ENCODE assay signal across 8 cellular contexts in genomic region chr11:1335811-1336761, GRCh38. TPM values are rescaled to one million over a fixed set of nuclear protein-coding genes. Genes with fewer than 3 reads are reported as not detected.
DNase-seq lines count a peak whose midpoint lies in the region; ATAC-seq and TF ChIP-seq lines count a peak whose summit lies in the region.

No MANE protein-coding gene starts in this region.

- peak overlapping the region; percentile 96 for H3K18ac ChIP-seq in mesendoderm (ENCODE audit: low read length)

- H2AK5ac ChIP-seq in mesendoderm (ENCODE audit: low read length): no peak overlapping the region

- H3K4ac ChIP-seq in mesendoderm (ENCODE audit: low read depth, low read length): no peak overlapping the region

- no peak overlapping the region for H3K9ac ChIP-seq in endodermal cell (ENCODE audit: extremely low read depth, low read length, poor library complexity, severe bottlenecking)
- H3K9ac ChIP-seq in mesendoderm (ENCODE audit: low read length): peak overlapping the region; percentile 62

- ATAC-seq in activated CD8-positive, alpha-beta T cell treated with anti-CD3 and anti-CD28 coated beads for 36 hours: peak; percentile 79
- ATAC-seq in GM19324 (IDR thresholded peaks at IDR 0.05; ENCODE audit: low FRiP score, unreplicated experiment) (no peak), GM18873 (IDR thresholded peaks at IDR 0.05; ENCODE audit: low FRiP score, unreplicated experiment) (no peak)

- H3K27ac Mint-ChIP-seq in activated CD8-positive, alpha-beta T cell treated with anti-CD3 and anti-CD28 coated beads for 36 hours: peak overlapping the region; percentile 78
- peak overlapping the region; percentile 66 for H3K27ac Mint-ChIP-seq in endodermal cell

- WGBS in endodermal cell (ENCODE audit: insufficient coverage in 1 of 2, insufficient read length in 1 of 2), 2 experiments: 12 to 27% methylated on average over 13 to 38 of the region's 66 CpGs
- no CpG with 5 or more reads among the region's 66 CpGs for WGBS in mesendoderm (ENCODE audit: extremely low coverage, insufficient coverage, low lambda C conversion rate)

- TF ChIP-seq CTCF in GM06990 (IDR thresholded peaks at IDR 0.05; ENCODE audit: insufficient read depth, low read length, poor library complexity, severe bottlenecking): no peak
- no peak for TF ChIP-seq CTCF in activated CD8-positive, alpha-beta T cell treated with anti-CD3 and anti-CD28 coated beads for 36 hours (IDR thresholded peaks at IDR 0.05)
- TF ChIP-seq CTCF in endodermal cell (conservative IDR thresholded peaks at IDR 0.05): no peak

- peak overlapping the region; percentile 77 for H3K56ac ChIP-seq in mesendoderm (ENCODE audit: low read length)

- no peak overlapping the region for H2BK120ac ChIP-seq in mesendoderm (ENCODE audit: low read depth, low read length)

- H3K79me1 ChIP-seq in mesendoderm (ENCODE audit: low read length): no peaks in the 10 kb centered on the region

- no peak overlapping the region for H4K5ac ChIP-seq in mesendoderm (ENCODE audit: low read length)

- H3K27ac ChIP-seq in endodermal cell (ENCODE audit: low read depth, low read length) (peak overlapping the region; percentile 24), mesendoderm (ENCODE audit: low read depth, low read length) (no peak overlapping the region)

- peak overlapping the region; percentile 68 for H3K4me3 Mint-ChIP-seq in activated CD8-positive, alpha-beta T cell treated with anti-CD3 and anti-CD28 coated beads for 36 hours
- H3K4me3 Mint-ChIP-seq in endodermal cell: peak overlapping the region; percentile 49

- H3K4me1 ChIP-seq in endodermal cell (ENCODE audit: control insufficient read depth, insufficient read depth, low read length): no peaks in the 10 kb centered on the region
- peaks cover 5% of the 10 kb centered on the region for H3K4me1 ChIP-seq in mesendoderm (ENCODE audit: control insufficient read depth, low read depth, low read length)

- intact Hi-C loops in activated CD8-positive, alpha-beta T cell treated with anti-CD3 and anti-CD28 coated beads for 36 hours (cut with micrococcal nuclease): no loop called here

- no peak overlapping the region for H3K23ac ChIP-seq in mesendoderm (ENCODE audit: low read length)

- H3K4me1 Mint-ChIP-seq in activated CD8-positive, alpha-beta T cell treated with anti-CD3 and anti-CD28 coated beads for 36 hours (ENCODE audit: low read depth): peaks cover 13% of the 10 kb centered on the region
- peaks cover 3% of the 10 kb centered on the region for H3K4me1 Mint-ChIP-seq in endodermal cell

- H2BK15ac ChIP-seq in mesendoderm (replicated peaks; ENCODE audit: low read depth): peak overlapping the region; percentile 9

- H3K36me3 ChIP-seq in GM06990 (ENCODE audit: control insufficient read depth, insufficient read depth, low read length): no peaks in the 10 kb centered on the region
- no peaks in the 10 kb centered on the region for H3K36me3 ChIP-seq in endodermal cell (ENCODE audit: control insufficient read depth, insufficient read depth, low read length)
- H3K36me3 ChIP-seq in mesendoderm (ENCODE audit: control insufficient read depth, insufficient read depth, low read length): no peaks in the 10 kb centered on the region

- CTCF ChIA-PET in activated CD8-positive, alpha-beta T cell treated with anti-CD3 and anti-CD28 coated beads for 36 hours (lab: Charles Lee): interaction anchor here (1.0 to 1.5 kb wide), 2 partner anchors 25 to 239 kb away, joined by 3 to 4 read pairs; no protein-coding TSS in a partner anchor

- POLR2A ChIA-PET in activated CD8-positive, alpha-beta T cell treated with anti-CD3 and anti-CD28 coated beads for 36 hours (lab: Charles Lee): interaction anchor here (1.7 kb wide), 1 partner anchor 25 kb away, joined by 11 read pairs; no protein-coding TSS in a partner anchor

- H3K4me2 ChIP-seq in mesendoderm (ENCODE audit: low read length): peak overlapping the region; percentile 56

- DNase-seq in GM06990 (ENCODE audit: extremely low read depth, insufficient read length) (peak; percentile 48), NCI-H1105 (lab: John Stamatoyannopoulos, UW) (peak; percentile 65), endodermal cell (peak; percentile 87), mesendoderm (peak; percentile 81)
- peak; percentile 73 for DNase-seq in activated CD8-positive, alpha-beta T cell treated with anti-CD3 and anti-CD28 coated beads for 36 hours
- DNase-seq in stimulated activated CD8-positive, alpha-beta memory T cell treated with anti-CD3 and anti-CD28 coated beads, Interleukin-4, amount 100 ng/mL, for 24 hours (ENCODE audit: low read depth): peak; percentile 26

- no peaks in the 10 kb centered on the region; the same call in 1 of the 2 replicates for H3K27me3 ChIP-seq in GM06990 (replicated peaks; ENCODE audit: control insufficient read depth, insufficient read depth, low read length)
- peaks cover 48% of the 10 kb centered on the region for H3K27me3 ChIP-seq in endodermal cell (ENCODE audit: control insufficient read depth, insufficient read depth, low read length, poor library complexity, severe bottlenecking)
- peaks cover 2% of the 10 kb centered on the region for H3K27me3 ChIP-seq in mesendoderm (ENCODE audit: insufficient read depth, low read length, poor library complexity)

- peaks cover 17% of the 10 kb centered on the region for H3K9me3 ChIP-seq in endodermal cell (ENCODE audit: control insufficient read depth, low read length)

- H3K9me3 Mint-ChIP-seq in activated CD8-positive, alpha-beta T cell treated with anti-CD3 and anti-CD28 coated beads for 36 hours: peaks cover 7% of the 10 kb centered on the region
- peaks cover 30% of the 10 kb centered on the region for H3K9me3 Mint-ChIP-seq in endodermal cell

- no peak overlapping the region for H2BK5ac ChIP-seq in mesendoderm (ENCODE audit: low read length)

- H3K79me2 ChIP-seq in mesendoderm (ENCODE audit: control insufficient read depth, insufficient read depth, low read length): no peaks in the 10 kb centered on the region

- H3K36me3 Mint-ChIP-seq in activated CD8-positive, alpha-beta T cell treated with anti-CD3 and anti-CD28 coated beads for 36 hours (ENCODE audit: low read depth): no peaks in the 10 kb centered on the region
- H3K36me3 Mint-ChIP-seq in endodermal cell (ENCODE audit: low read depth): no peaks in the 10 kb centered on the region

- no peak overlapping the region for H4K8ac ChIP-seq in mesendoderm (ENCODE audit: low read depth, low read length)

- H3K4me3 ChIP-seq in GM06990 (replicated peaks; ENCODE audit: low read depth, low read length) (peak overlapping the region; percentile 49), endodermal cell (ENCODE audit: low read length) (peak overlapping the region; percentile 72), mesendoderm (ENCODE audit: low read length) (no peak overlapping the region)

- H3K27me3 Mint-ChIP-seq in activated CD8-positive, alpha-beta T cell treated with anti-CD3 and anti-CD28 coated beads for 36 hours: peaks cover 4% of the 10 kb centered on the region
- H3K27me3 Mint-ChIP-seq in endodermal cell (ENCODE audit: insufficient read depth): peaks cover 44% of the 10 kb centered on the region

RNA-seq across cellular contexts. Expression of gene TOLLIP, which starts 26.7 kb away (rescaled TPM):
- 10 to 100 TPM; 32.4 to 33.1 TPM for total RNA-seq in activated CD8-positive, alpha-beta T cell treated with anti-CD3 and anti-CD28 coated beads for 36 hours
- 10 to 100 TPM; 34.3 to 37.4 TPM for total RNA-seq in endodermal cell
- polyA plus RNA-seq in endodermal cell (2013, experiment 1 of 2): 21.1 TPM
- 19.8 TPM for polyA plus RNA-seq in endodermal cell (2013, experiment 2 of 2)
- polyA plus RNA-seq in mesendoderm (2013, experiment 1 of 2): 11.2 TPM
- polyA plus RNA-seq in mesendoderm (2013, experiment 2 of 2): 10.9 TPM

RNA-seq across cellular contexts. Expression of gene BRSK2, which starts 53.6 kb away (rescaled TPM):
- 1 to 10 TPM; 1.1 to 2.0 TPM for total RNA-seq in activated CD8-positive, alpha-beta T cell treated with anti-CD3 and anti-CD28 coated beads for 36 hours
- total RNA-seq in endodermal cell: 10 to 100 TPM in 1 of 2 donors, 1 to 10 TPM in 1; 9.4 to 10.3 TPM
- 43.7 TPM for polyA plus RNA-seq in endodermal cell (2013, experiment 1 of 2)
- 37.6 TPM for polyA plus RNA-seq in endodermal cell (2013, experiment 2 of 2)
- polyA plus RNA-seq in mesendoderm (2013, experiment 1 of 2): 10.0 TPM
- 10.4 TPM for polyA plus RNA-seq in mesendoderm (2013, experiment 2 of 2)

Comparison
In these comparisons a context has a peak if more than half of its experiments do, and no peak if none do; other contexts are left out.
1. DNase-seq: peak in every context shown above with its lines; median percentile 87 in endodermal cell; 81 in mesendoderm; 73 in activated CD8-positive, alpha-beta T cell treated with anti-CD3 and anti-CD28 coated beads for 36 hours; 65 in NCI-H1105; 48 in GM06990; 26 in stimulated activated CD8-positive, alpha-beta memory T cell treated with anti-CD3 and anti-CD28 coated beads, Interleukin-4, amount 100 ng/mL, for 24 hours.